ENCODE assay signal across 1 cellular context in the genomic region with DNA sequence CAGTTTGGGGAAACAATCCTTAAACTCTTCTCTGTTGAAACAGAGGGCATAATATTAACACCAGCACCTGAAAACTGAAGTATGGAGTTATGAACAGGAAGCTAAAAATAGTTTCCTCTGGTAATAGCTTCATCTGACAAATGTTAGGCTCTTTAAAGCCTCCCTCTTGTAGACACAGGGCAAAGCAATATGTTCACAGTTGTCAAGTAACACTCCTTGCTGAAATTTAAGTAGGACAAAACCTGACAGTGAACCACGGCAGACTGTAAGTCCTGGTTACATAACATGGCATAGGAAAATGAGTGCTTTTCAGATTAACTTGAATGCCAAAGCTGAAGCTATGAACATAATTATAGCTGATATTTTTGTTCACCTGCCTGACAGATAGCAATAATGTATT.
TF ChIP-seq lines count a peak whose summit lies in the region.

No MANE protein-coding gene starts in this region.

TF ChIP-seq in HepG2, 621 proteins besides CTCF, POLR2A, EP300 and RAD21 (continued from another document):
- TF ChIP-seq MIER3 (CRISPR knock-in tag; IDR thresholded peaks at IDR 0.05; ENCODE audit: borderline replicate concordance) (no peak), ZMAT3 (CRISPR knock-in tag; conservative IDR thresholded peaks at IDR 0.05) (no peak), REL (CRISPR knock-in tag; conservative IDR thresholded peaks at IDR 0.05) (no peak), ZNF629 (CRISPR knock-in tag; conservative IDR thresholded peaks at IDR 0.05) (no peak), REPIN1 (CRISPR knock-in tag; IDR thresholded peaks at IDR 0.05; ENCODE audit: borderline replicate concordance, low read depth) (no peak), HNRNPK (IDR thresholded peaks at IDR 0.05; ENCODE audit: low read depth, low read length, poor library complexity, severe bottlenecking) (no peak), NR2F2 (IDR thresholded peaks at IDR 0.05; ENCODE audit: borderline replicate concordance, low read depth) (no peak), NFIC (IDR thresholded peaks at IDR 0.05; ENCODE audit: low read length) (no peak)
- TF ChIP-seq, protein P1, sequence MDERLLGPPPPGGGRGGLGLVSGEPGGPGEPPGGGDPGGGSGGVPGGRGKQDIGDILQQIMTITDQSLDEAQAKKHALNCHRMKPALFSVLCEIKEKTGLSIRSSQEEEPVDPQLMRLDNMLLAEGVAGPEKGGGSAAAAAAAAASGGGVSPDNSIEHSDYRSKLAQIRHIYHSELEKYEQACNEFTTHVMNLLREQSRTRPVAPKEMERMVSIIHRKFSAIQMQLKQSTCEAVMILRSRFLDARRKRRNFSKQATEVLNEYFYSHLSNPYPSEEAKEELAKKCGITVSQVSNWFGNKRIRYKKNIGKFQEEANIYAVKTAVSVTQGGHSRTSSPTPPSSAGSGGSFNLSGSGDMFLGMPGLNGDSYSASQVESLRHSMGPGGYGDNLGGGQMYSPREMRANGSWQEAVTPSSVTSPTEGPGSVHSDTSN (CRISPR knock-in tag; IDR thresholded peaks at IDR 0.05), result no peak
- TF ChIP-seq, protein P2, sequence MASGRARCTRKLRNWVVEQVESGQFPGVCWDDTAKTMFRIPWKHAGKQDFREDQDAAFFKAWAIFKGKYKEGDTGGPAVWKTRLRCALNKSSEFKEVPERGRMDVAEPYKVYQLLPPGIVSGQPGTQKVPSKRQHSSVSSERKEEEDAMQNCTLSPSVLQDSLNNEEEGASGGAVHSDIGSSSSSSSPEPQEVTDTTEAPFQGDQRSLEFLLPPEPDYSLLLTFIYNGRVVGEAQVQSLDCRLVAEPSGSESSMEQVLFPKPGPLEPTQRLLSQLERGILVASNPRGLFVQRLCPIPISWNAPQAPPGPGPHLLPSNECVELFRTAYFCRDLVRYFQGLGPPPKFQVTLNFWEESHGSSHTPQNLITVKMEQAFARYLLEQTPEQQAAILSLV (CRISPR knock-in tag; IDR thresholded peaks at IDR 0.05; ENCODE audit: borderline replicate concordance), result no peak
- TF ChIP-seq, protein P3, sequence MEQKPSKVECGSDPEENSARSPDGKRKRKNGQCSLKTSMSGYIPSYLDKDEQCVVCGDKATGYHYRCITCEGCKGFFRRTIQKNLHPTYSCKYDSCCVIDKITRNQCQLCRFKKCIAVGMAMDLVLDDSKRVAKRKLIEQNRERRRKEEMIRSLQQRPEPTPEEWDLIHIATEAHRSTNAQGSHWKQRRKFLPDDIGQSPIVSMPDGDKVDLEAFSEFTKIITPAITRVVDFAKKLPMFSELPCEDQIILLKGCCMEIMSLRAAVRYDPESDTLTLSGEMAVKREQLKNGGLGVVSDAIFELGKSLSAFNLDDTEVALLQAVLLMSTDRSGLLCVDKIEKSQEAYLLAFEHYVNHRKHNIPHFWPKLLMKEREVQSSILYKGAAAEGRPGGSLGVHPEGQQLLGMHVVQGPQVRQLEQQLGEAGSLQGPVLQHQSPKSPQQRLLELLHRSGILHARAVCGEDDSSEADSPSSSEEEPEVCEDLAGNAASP (CRISPR knock-in tag; IDR thresholded peaks at IDR 0.05; ENCODE audit: borderline replicate concordance), result no peak
- TF ChIP-seq, protein P4, sequence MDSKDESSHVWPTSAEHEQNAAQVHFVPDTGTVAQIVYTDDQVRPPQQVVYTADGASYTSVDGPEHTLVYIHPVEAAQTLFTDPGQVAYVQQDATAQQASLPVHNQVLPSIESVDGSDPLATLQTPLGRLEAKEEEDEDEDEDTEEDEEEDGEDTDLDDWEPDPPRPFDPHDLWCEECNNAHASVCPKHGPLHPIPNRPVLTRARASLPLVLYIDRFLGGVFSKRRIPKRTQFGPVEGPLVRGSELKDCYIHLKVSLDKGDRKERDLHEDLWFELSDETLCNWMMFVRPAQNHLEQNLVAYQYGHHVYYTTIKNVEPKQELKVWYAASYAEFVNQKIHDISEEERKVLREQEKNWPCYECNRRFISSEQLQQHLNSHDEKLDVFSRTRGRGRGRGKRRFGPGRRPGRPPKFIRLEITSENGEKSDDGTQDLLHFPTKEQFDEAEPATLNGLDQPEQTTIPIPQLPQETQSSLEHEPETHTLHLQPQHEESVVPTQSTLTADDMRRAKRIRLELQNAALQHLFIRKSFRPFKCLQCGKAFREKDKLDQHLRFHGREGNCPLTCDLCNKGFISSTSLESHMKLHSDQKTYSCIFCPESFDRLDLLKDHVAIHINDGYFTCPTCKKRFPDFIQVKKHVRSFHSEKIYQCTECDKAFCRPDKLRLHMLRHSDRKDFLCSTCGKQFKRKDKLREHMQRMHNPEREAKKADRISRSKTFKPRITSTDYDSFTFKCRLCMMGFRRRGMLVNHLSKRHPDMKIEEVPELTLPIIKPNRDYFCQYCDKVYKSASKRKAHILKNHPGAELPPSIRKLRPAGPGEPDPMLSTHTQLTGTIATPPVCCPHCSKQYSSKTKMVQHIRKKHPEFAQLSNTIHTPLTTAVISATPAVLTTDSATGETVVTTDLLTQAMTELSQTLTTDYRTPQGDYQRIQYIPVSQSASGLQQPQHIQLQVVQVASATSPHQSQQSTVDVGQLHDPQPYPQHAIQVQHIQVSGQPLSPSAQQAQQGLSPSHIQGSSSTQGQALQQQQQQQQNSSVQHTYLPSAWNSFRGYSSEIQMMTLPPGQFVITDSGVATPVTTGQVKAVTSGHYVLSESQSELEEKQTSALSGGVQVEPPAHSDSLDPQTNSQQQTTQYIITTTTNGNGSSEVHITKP (CRISPR knock-in tag; IDR thresholded peaks at IDR 0.05; ENCODE audit: low read depth), result no peak
- TF ChIP-seq, protein P5, sequence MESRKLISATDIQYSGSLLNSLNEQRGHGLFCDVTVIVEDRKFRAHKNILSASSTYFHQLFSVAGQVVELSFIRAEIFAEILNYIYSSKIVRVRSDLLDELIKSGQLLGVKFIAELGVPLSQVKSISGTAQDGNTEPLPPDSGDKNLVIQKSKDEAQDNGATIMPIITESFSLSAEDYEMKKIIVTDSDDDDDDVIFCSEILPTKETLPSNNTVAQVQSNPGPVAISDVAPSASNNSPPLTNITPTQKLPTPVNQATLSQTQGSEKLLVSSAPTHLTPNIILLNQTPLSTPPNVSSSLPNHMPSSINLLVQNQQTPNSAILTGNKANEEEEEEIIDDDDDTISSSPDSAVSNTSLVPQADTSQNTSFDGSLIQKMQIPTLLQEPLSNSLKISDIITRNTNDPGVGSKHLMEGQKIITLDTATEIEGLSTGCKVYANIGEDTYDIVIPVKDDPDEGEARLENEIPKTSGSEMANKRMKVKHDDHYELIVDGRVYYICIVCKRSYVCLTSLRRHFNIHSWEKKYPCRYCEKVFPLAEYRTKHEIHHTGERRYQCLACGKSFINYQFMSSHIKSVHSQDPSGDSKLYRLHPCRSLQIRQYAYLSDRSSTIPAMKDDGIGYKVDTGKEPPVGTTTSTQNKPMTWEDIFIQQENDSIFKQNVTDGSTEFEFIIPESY (CRISPR knock-in tag; IDR thresholded peaks at IDR 0.05), result no peak
